ENCODE assay signal across 8 cellular contexts in the genomic region with DNA sequence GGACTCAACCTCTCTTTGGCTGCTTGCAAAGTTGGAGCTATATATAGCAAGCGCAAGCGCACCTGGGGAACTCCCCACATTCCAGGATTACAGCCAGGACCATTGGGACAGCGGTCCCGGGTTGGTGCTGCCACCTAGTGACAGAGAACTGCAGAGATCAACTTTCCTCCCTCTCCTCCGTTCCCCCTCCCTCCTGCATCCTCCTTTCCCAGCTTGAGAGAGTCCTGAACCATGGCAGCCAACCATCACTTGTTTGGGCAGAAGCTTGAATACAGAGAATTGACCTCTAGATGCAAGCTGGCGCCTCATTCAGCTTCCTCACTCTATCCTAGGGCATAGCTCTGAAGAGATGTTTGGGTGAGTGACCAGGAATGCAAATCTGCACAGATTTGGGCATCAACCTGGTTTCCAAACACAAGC. TPM values are rescaled to one million over a fixed set of nuclear protein-coding genes. Genes with fewer than 3 reads are reported as not detected.
A peak's percentile ranks its signal among the peaks of the same experiment; 100 is the strongest.
DNase-seq lines count a peak whose midpoint lies in the region; ATAC-seq lines count a peak whose summit lies in the region.

No MANE protein-coding gene starts in this region.

- POLR2A ChIA-PET in T-cell (lab: Charles Lee), result no interaction called here

- peak overlapping the region; percentile 58 to 68 for H3K27ac Mint-ChIP-seq in T-cell

- H3K36me3 Mint-ChIP-seq in T-cell, result peaks cover 2% of the 10 kb centered on the region

- H3K9me3 Mint-ChIP-seq in T-cell, result no peaks in the 10 kb centered on the region

- H3K4me3 Mint-ChIP-seq in T-cell, result peak overlapping the region in 1 of 3 donors; percentile 23

- ATAC-seq in GM18517 (IDR thresholded peaks at IDR 0.05; ENCODE audit: unreplicated experiment) (peak; percentile 49), T-cell (replicated peaks in 1 of 4) (peak; percentile 49 to 76 (median 58)), HG02938 (IDR thresholded peaks at IDR 0.05; ENCODE audit: unreplicated experiment) (no peak)

- peaks cover 35 to 50% (median 47%) of the 10 kb centered on the region in 3 donors for H3K4me1 Mint-ChIP-seq in T-cell

- CTCF ChIA-PET in T-cell (lab: Charles Lee), result interaction anchor here (0.6 to 1.5 kb wide), 13 partner anchors 14 to 458 kb away, joined by 3 to 11 read pairs (median 4); partner anchors contain the start of gene BATF (in 1 of the 2)

- H3K27ac ChIP-seq in caudate nucleus (ENCODE audit: low read depth, low read length), result no peak overlapping the region

- DNase-seq in AML-193 (lab: John Stamatoyannopoulos, UW), result peak; percentile 49 to 50
- peak; percentile 32 for DNase-seq in NCI-H1417 treated with DMSO at 0.1 percent for 48 hours (lab: John Stamatoyannopoulos, UW)
- DNase-seq in T-cell, result peak in 12 of 34 experiments; percentile 6 to 52 (median 28)
- peak in 51 of 61 donors; percentile 4 to 80 (median 33) for DNase-seq in caudate nucleus (lab: John Stamatoyannopoulos, UW)
- peak; percentile 77 for DNase-seq in iris pigment epithelial cell (ENCODE audit: low read depth)
- peak; percentile 43 for DNase-seq in stimulated activated CD4-positive, alpha-beta T cell treated with anti-CD3 and anti-CD28 coated beads, Interleukin-4, amount 100 ng/mL, for 1 hour

- no peaks in the 10 kb centered on the region for H3K27me3 Mint-ChIP-seq in T-cell

RNA-seq across cellular contexts. Expression of gene FLVCR2, which starts 17.4 kb away (rescaled TPM):
- total RNA-seq in T-cell, result 1 to 10 TPM; 1.1 to 7.1 (median 3.1) TPM

RNA-seq across cellular contexts. Expression of gene BATF, which starts 38.8 kb away (rescaled TPM):
- total RNA-seq in T-cell, result 10 to 100 TPM; 12.0 to 22.4 (median 19.2) TPM
